Comparison of ENCODE assay signal across 13 cellular contexts in genomic region chr17:37820313-37821024, GRCh38.
A peak's percentile ranks its signal among the peaks of the same experiment; 100 is the strongest.
DNase-seq lines count a peak whose midpoint lies in the region; ATAC-seq, FAIRE-seq and TF ChIP-seq lines count a peak whose summit lies in the region.
"Had no signal": no experiment of that assay in that cellular context is flagged by ENCODE, and none has a peak within 500 bp of the region (broad histone marks: within the 10 kb centered on the region; RNA-seq: fewer than 3 reads in every experiment).

No MANE protein-coding gene starts in this region.

- ATAC-seq in GM18861 (IDR thresholded peaks at IDR 0.05; ENCODE audit: unreplicated experiment) (peak; percentile 31), GM12878 (peak; percentile 74), Right ventricle myocardium superior (ENCODE audit: poor library complexity) (no peak)
- ATAC-seq: stimulated activated naive CD8-positive, alpha-beta T cell treated with anti-CD3 and anti-CD28 coated beads, Interleukin-15, amount 100 ng/mL, for 72 hours had no signal

- FAIRE-seq in GM12878 (lab: Jason Lieb, UNC) = no peak
- FAIRE-seq: colon had no signal

- TF ChIP-seq POLR2A in GM12878 (IDR thresholded peaks at IDR 0.05; ENCODE audit: low read depth, low read length) = no peak

- POLR2A ChIA-PET in GM12878 (lab: Charles Lee) = interaction anchor here (0.9 to 1.8 kb wide), 3 partner anchors 8 to 23 kb away, joined by 3 to 6 read pairs (median 4); no protein-coding TSS in a partner anchor

- no peaks in the 10 kb centered on the region for H4K20me1 ChIP-seq in DOHH2 (ENCODE audit: control insufficient read depth, insufficient read depth, low read depth, low read length)
- H4K20me1 ChIP-seq in GM12878 (ENCODE audit: control insufficient read depth, insufficient read depth) = no peaks in the 10 kb centered on the region

- in situ Hi-C loops in GM12878 (cut with MboI) = loop anchor here (25.0 kb wide), 1 partner anchor 1183 kb away; no protein-coding TSS in a partner anchor

- 0 out of 2 replicates have a peak, but pooled peaks have one; percentile 3 for TF ChIP-seq RAD21 in GM12878 (IDR thresholded peaks at IDR 0.05; ENCODE audit: insufficient read depth, low read depth, low read length)

- 21% methylated on average over 4 of the region's 4 CpGs for WGBS in GM12878 (ENCODE audit: insufficient coverage, insufficient replicate concordance, low lambda C conversion rate, missing lambda C conversion rate)

- DNase-seq in Kasumi-1 (lab: John Stamatoyannopoulos, UW) (peak; percentile 22 to 28), GM12878 (ENCODE audit: low read depth, low spot score) (no peak), Right ventricle myocardium superior (no peak), NCI-H1694 treated with DMSO at 0.1 percent for 48 hours (lab: John Stamatoyannopoulos, UW) (no peak), AG20443 (ENCODE audit: low spot score) (no peak)
- DNase-seq in stimulated activated CD4-positive, alpha-beta T cell treated with anti-CD3 and anti-CD28 coated beads, Interleukin-1b, Interleukin-23, amount 100 ng/mL, for 48 hours = no peak
- DNase-seq: activated CD4-positive, alpha-beta T cell treated with anti-CD3 and anti-CD28 coated beads, Interleukin-2, amount 50 U/mL, for 48 hours; activated naive CD4-positive, alpha-beta T cell treated with Interleukin-2 at 50 U/mL for 16 hours; stimulated activated CD4-positive, alpha-beta T cell treated with anti-CD3 and anti-CD28 coated beads, Interleukin-4, amount 100 ng/mL, for 1 hour; stimulated activated naive CD8-positive, alpha-beta T cell treated with anti-CD3 and anti-CD28 coated beads, Interleukin-15, amount 100 ng/mL, for 72 hours had no signal

- H3K4me1 ChIP-seq in DOHH2 (ENCODE audit: control insufficient read depth, low read length) (peaks cover 77% of the 10 kb centered on the region), GM12878 (ENCODE audit: control insufficient read depth, insufficient read depth, low read length) (peaks cover 33% of the 10 kb centered on the region)

- TF ChIP-seq CTCF in DOHH2 (IDR thresholded peaks at IDR 0.05; ENCODE audit: low read depth, low read length, poor library complexity, severe bottlenecking) (no peak), GM12878 (IDR thresholded peaks at IDR 0.05 in 2 of 3, conservative IDR thresholded peaks at IDR 0.05 in 1 of 3; ENCODE audit: control insufficient read depth in 2 of 3, extremely low read depth in 1 of 3, insufficient read depth in 1 of 3, low read depth in 3 of 3, low read length in 3 of 3) (no peak)

- H3K4me2 ChIP-seq in DOHH2 (ENCODE audit: low read length) (peak overlapping the region; percentile 88), GM12878 (ENCODE audit: control insufficient read depth, insufficient read depth) (peak overlapping the region; percentile 87)

- peak overlapping the region; percentile 71 for H2AFZ ChIP-seq in GM12878 (ENCODE audit: control insufficient read depth, low read depth, low read length)

- H3F3A ChIP-seq in DOHH2 (ENCODE audit: control insufficient read depth, insufficient read depth) = peaks cover 20% of the 10 kb centered on the region

- SMC1A ChIA-PET in GM12878 (lab: Charles Lee; ENCODE audit: uncharacterized antibody, unreplicated experiment) = interaction anchor here (0.5 to 6.4 kb wide), 15 partner anchors 9 to 432 kb away, joined by 3 to 46 read pairs (median 4); no protein-coding TSS in a partner anchor

- BruUV-seq in GM12878 (replicated peaks; lab: Mats Ljungman, UMichigan) = no TSS peak

- no peaks in the 10 kb centered on the region for H3K9me3 ChIP-seq in DOHH2 (ENCODE audit: control insufficient read depth, insufficient read depth, low read length)
- H3K9me3 ChIP-seq in GM12878 (replicated peaks; ENCODE audit: control insufficient read depth, insufficient read depth, low read length) = no peaks in the 10 kb centered on the region

- peaks cover under 1% of the 10 kb centered on the region; the same call in 1 of the 2 replicates for H3K27me3 ChIP-seq in DOHH2 (ENCODE audit: control insufficient read depth, low read length)
- H3K27me3 ChIP-seq in GM12878 (replicated peaks in 1 of 2; ENCODE audit: control insufficient read depth in 2 of 2, insufficient read depth in 2 of 2, low read length in 1 of 2) = no peaks in the 10 kb centered on the region

- H3K9me2 ChIP-seq in DOHH2 (replicated peaks; ENCODE audit: control insufficient read depth, low read length) = no peaks in the 10 kb centered on the region

- RAD21 ChIA-PET in GM12878 (lab: Charles Lee; ENCODE audit: unreplicated experiment) = interaction anchor here (0.7 to 2.6 kb wide), 7 partner anchors 10 to 50 kb away, joined by 3 to 23 read pairs (median 3); no protein-coding TSS in a partner anchor

- intact Hi-C loops in GM12878 (cut with micrococcal nuclease; ENCODE audit: unreplicated experiment) (no loop called here), Right ventricle myocardium superior (cut with DNase I) (no loop called here)

- CTCF ChIA-PET in GM12878 (lab: Yijun Ruan, JAX) = interaction anchor here (0.6 to 2.1 kb wide), 15 partner anchors 8 to 446 kb away, joined by 3 to 13 read pairs (median 4); no protein-coding TSS in a partner anchor

- peak overlapping the region; percentile 84 for H3K27ac ChIP-seq in DOHH2 (ENCODE audit: low read depth, low read length)
- peak overlapping the region; percentile 76 for H3K27ac ChIP-seq in GM12878 (ENCODE audit: control insufficient read depth, insufficient read depth)

- no peak for TF ChIP-seq EP300 in GM12878 (IDR thresholded peaks at IDR 0.05; ENCODE audit: borderline replicate concordance in 1 of 2, control insufficient read depth in 1 of 2, low read depth in 2 of 2, low read length in 2 of 2)

- no peaks in the 10 kb centered on the region for H3K36me3 ChIP-seq in DOHH2 (ENCODE audit: control insufficient read depth, low read length)
- H3K36me3 ChIP-seq in GM12878 (ENCODE audit: control insufficient read depth in 2 of 2, insufficient read depth in 2 of 2, low read length in 1 of 2) = no peaks in the 10 kb centered on the region

- peak overlapping the region; percentile 58 for H3K4me3 ChIP-seq in DOHH2 (ENCODE audit: low read length)
- H3K4me3 ChIP-seq in GM12878 = peak overlapping the region; percentile 3; the same call in 1 of the 2 replicates

- H3K79me2 ChIP-seq in DOHH2 (ENCODE audit: control insufficient read depth, low read length) (no peaks in the 10 kb centered on the region), GM12878 (ENCODE audit: control insufficient read depth, insufficient read depth, low read length) (no peaks in the 10 kb centered on the region)

- peak overlapping the region; percentile 41 for H3K9ac ChIP-seq in GM12878 (ENCODE audit: control insufficient read depth, insufficient read depth, low read length)

TF ChIP-seq in GM12878, 131 proteins besides CTCF, POLR2A, EP300 and RAD21 (continues in another document):
- TF ChIP-seq BHLHE40 (IDR thresholded peaks at IDR 0.05; ENCODE audit: borderline replicate concordance in 1 of 2, low read depth in 2 of 2, low read length in 1 of 2) (no peak), IKZF2 (IDR thresholded peaks at IDR 0.05) (no peak), CBFB (IDR thresholded peaks at IDR 0.05; ENCODE audit: low read depth) (no peak), ZNF24 (IDR thresholded peaks at IDR 0.05) (no peak), PAX5 (IDR thresholded peaks at IDR 0.05; ENCODE audit: borderline replicate concordance, low read depth, low read length) (no peak), ATF7 (IDR thresholded peaks at IDR 0.05; ENCODE audit: low read depth) (peak; percentile 30; the same call in 1 of the 2 replicates), STAT3 (IDR thresholded peaks at IDR 0.05; ENCODE audit: low read depth, low read length) (no peak), MEF2A (IDR thresholded peaks at IDR 0.05; ENCODE audit: insufficient read depth, low read depth, low read length) (peak; percentile 59; the same call in 1 of the 2 replicates), NFXL1 (IDR thresholded peaks at IDR 0.05; ENCODE audit: borderline replicate concordance) (no peak), ZNF384 (IDR thresholded peaks at IDR 0.05; ENCODE audit: borderline replicate concordance, low read depth, low read length) (peak; percentile 59; the same call in 1 of the 2 replicates), ZBED1 (IDR thresholded peaks at IDR 0.05; ENCODE audit: borderline replicate concordance) (no peak), EED (IDR thresholded peaks at IDR 0.05; ENCODE audit: low read depth) (0 out of 2 replicates have a peak, but pooled peaks have one; percentile 22), SUZ12 (IDR thresholded peaks at IDR 0.05; ENCODE audit: unreplicated experiment) (no peak), HDAC6 (IDR thresholded peaks at IDR 0.05; ENCODE audit: unreplicated experiment) (no peak), SPI1 (IDR thresholded peaks at IDR 0.05; ENCODE audit: borderline replicate concordance, insufficient read depth, low read depth, low read length) (peak; percentile 46), FOS (IDR thresholded peaks at IDR 0.05; ENCODE audit: borderline replicate concordance, extremely low read depth, insufficient read length) (no peak), FOXK2 (IDR thresholded peaks at IDR 0.05) (no peak)
- TF ChIP-seq, protein P1, sequence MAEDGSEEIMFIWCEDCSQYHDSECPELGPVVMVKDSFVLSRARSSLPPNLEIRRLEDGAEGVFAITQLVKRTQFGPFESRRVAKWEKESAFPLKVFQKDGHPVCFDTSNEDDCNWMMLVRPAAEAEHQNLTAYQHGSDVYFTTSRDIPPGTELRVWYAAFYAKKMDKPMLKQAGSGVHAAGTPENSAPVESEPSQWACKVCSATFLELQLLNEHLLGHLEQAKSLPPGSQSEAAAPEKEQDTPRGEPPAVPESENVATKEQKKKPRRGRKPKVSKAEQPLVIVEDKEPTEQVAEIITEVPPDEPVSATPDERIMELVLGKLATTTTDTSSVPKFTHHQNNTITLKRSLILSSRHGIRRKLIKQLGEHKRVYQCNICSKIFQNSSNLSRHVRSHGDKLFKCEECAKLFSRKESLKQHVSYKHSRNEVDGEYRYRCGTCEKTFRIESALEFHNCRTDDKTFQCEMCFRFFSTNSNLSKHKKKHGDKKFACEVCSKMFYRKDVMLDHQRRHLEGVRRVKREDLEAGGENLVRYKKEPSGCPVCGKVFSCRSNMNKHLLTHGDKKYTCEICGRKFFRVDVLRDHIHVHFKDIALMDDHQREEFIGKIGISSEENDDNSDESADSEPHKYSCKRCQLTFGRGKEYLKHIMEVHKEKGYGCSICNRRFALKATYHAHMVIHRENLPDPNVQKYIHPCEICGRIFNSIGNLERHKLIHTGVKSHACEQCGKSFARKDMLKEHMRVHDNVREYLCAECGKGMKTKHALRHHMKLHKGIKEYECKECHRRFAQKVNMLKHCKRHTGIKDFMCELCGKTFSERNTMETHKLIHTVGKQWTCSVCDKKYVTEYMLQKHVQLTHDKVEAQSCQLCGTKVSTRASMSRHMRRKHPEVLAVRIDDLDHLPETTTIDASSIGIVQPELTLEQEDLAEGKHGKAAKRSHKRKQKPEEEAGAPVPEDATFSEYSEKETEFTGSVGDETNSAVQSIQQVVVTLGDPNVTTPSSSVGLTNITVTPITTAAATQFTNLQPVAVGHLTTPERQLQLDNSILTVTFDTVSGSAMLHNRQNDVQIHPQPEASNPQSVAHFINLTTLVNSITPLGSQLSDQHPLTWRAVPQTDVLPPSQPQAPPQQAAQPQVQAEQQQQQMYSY (CRISPR knock-in tag; IDR thresholded peaks at IDR 0.05) = no peak

Comparison
In these comparisons a context has a peak if more than half of its experiments do, and no peak if none do; other contexts are left out.
1. DNase-seq: peak in Kasumi-1 (2 of 2); none in GM12878 (single experiment), stimulated activated CD4-positive, alpha-beta T cell treated with anti-CD3 and anti-CD28 coated beads, Interleukin-1b, Interleukin-23, amount 100 ng/mL, for 48 hours (single experiment), Right ventricle myocardium superior (single experiment), NCI-H1694 treated with DMSO at 0.1 percent for 48 hours (single experiment) and AG20443 (single experiment).